Comparison of ENCODE assay signal across 24 cellular contexts in genomic region chr16:70610273-70611223, GRCh38. TPM values are rescaled to one million over a fixed set of nuclear protein-coding genes. Genes with fewer than 3 reads are reported as not detected.
DNase-seq lines count a peak whose midpoint lies in the region; ATAC-seq and TF ChIP-seq lines count a peak whose summit lies in the region.
"Had no signal": no experiment of that assay in that cellular context is flagged by ENCODE, and none has a peak within 500 bp of the region (broad histone marks: within the 10 kb centered on the region; RNA-seq: fewer than 3 reads in every experiment).

No MANE protein-coding gene starts in this region.

- TF ChIP-seq CTCF in GM23338 (conservative IDR thresholded peaks at IDR 0.05; ENCODE audit: low read depth in 2 of 2) (no peak; a peak in 1 of 4 replicates), RWPE1 (conservative IDR thresholded peaks at IDR 0.05; ENCODE audit: low read depth) (no peak)

- peaks cover 37% of the 10 kb centered on the region for H3F3A ChIP-seq in GM23338 (replicated peaks; ENCODE audit: low read depth)

- H3K36me3 ChIP-seq in GM23338 (ENCODE audit: insufficient read depth): peaks cover 13% of the 10 kb centered on the region
- H3K36me3 ChIP-seq: esophagus muscularis mucosa had no signal

- H3K27ac Mint-ChIP-seq in GM23338: peak overlapping the region; percentile 15; the same call in 1 of the 2 replicates
- H3K27ac Mint-ChIP-seq: activated naive CD8-positive, alpha-beta T cell treated with anti-CD3 and anti-CD28 coated beads for 36 hours; activated T-helper 1 cell treated with anti-CD3 and anti-CD28 coated beads, Interleukin-12 subunit alpha, Interleukin-12 subunit beta, Interleukin-2, Interleukin-4 antibody, amounts not matched to agents 30 ng/mL and 10 ng/mL and 1 ng/mL, durations not matched to agents 14 hours and 24 hours and 36 hours; immature natural killer cell; naive thymus-derived CD8-positive, alpha-beta T cell had no signal

- H2AFZ ChIP-seq in GM23338: no peak overlapping the region

- no peak for DNase-seq in GM23338 (ENCODE audit: low spot score)
- peak in 2 of 61 donors; percentile 1 to 14 for DNase-seq in caudate nucleus (lab: John Stamatoyannopoulos, UW)
- no peak for DNase-seq in left ventricle myocardium superior
- DNase-seq in renal cortical epithelial cell (ENCODE audit: low read depth): peak; percentile 5
- DNase-seq in RWPE1 (ENCODE audit: low spot score): no peak
- DNase-seq in NCI-H2171 treated with DMSO at 0.1 percent for 48 hours (lab: John Stamatoyannopoulos, UW): no peak
- DNase-seq: activated CD4-positive, CD25-positive, alpha-beta regulatory T cell; activated CD8-positive, alpha-beta memory T cell treated with anti-CD3 and anti-CD28 coated beads for 24 hours; activated naive CD8-positive, alpha-beta T cell treated with anti-CD3 and anti-CD28 coated beads for 36 hours; glutamatergic neuron; GOT3; immature natural killer cell; naive thymus-derived CD8-positive, alpha-beta T cell; NCI-H1436 treated with DMSO at 0.1 percent for 48 hours; NCI-H82; PC-3; stimulated activated CD4-positive, alpha-beta T cell treated with anti-CD3 and anti-CD28 coated beads, Interleukin-4, amount 100 ng/mL, for 24 hours had no signal

- H4K20me1 ChIP-seq in GM23338 (replicated peaks; ENCODE audit: insufficient read depth): peaks cover 3% of the 10 kb centered on the region; the same call in 1 of the 2 replicates

- no peak overlapping the region for H3K4me2 ChIP-seq in GM23338
- H3K4me2 ChIP-seq: smooth muscle cell had no signal

- H3K4me1 Mint-ChIP-seq in GM23338: peaks cover 9% of the 10 kb centered on the region
- H3K4me1 Mint-ChIP-seq: activated naive CD8-positive, alpha-beta T cell treated with anti-CD3 and anti-CD28 coated beads for 36 hours; immature natural killer cell; naive thymus-derived CD8-positive, alpha-beta T cell had no signal

- POLR2A ChIA-PET in RWPE1 (lab: Yijun Ruan, JAX; ENCODE audit: low non-redundant PET): no interaction called here

- H3K9me3 Mint-ChIP-seq in GM23338: no peaks in the 10 kb centered on the region; the same call in 2 of the 3 replicates
- H3K9me3 Mint-ChIP-seq: activated naive CD8-positive, alpha-beta T cell treated with anti-CD3 and anti-CD28 coated beads for 36 hours; activated T-helper 1 cell treated with anti-CD3 and anti-CD28 coated beads, Interleukin-12 subunit alpha, Interleukin-12 subunit beta, Interleukin-2, Interleukin-4 antibody, amounts not matched to agents 30 ng/mL and 10 ng/mL and 1 ng/mL, durations not matched to agents 14 hours and 24 hours and 36 hours; immature natural killer cell; naive thymus-derived CD8-positive, alpha-beta T cell had no signal

- intact Hi-C loops in left ventricle myocardium superior (cut with micrococcal nuclease): no loop called here

- peaks cover 31% of the 10 kb centered on the region for H3K36me3 Mint-ChIP-seq in GM23338 (ENCODE audit: low read depth)
- H3K36me3 Mint-ChIP-seq: activated naive CD8-positive, alpha-beta T cell treated with anti-CD3 and anti-CD28 coated beads for 36 hours; immature natural killer cell had no signal

- H3K79me2 ChIP-seq in GM23338 (replicated peaks; ENCODE audit: insufficient read depth): no peaks in the 10 kb centered on the region; the same call in 1 of the 2 replicates

- ATAC-seq in GM23338 (peak; percentile 10), left ventricle myocardium superior (peak; percentile 75), HG03378 (IDR thresholded peaks at IDR 0.05; ENCODE audit: unreplicated experiment) (no peak), HG02885 (IDR thresholded peaks at IDR 0.05; ENCODE audit: poor library complexity, unreplicated experiment) (no peak)
- ATAC-seq: naive thymus-derived CD8-positive, alpha-beta T cell; PC-3 had no signal

- H3K4me1 ChIP-seq in GM23338 (ENCODE audit: insufficient read depth): peaks cover 13% of the 10 kb centered on the region; the same call in 1 of the 2 replicates

- 0 out of 2 replicates have a peak, but pooled peaks cover 14% of the 10 kb centered on the region for H3K27me3 ChIP-seq in GM23338 (ENCODE audit: insufficient read depth)
- H3K27me3 ChIP-seq: esophagus muscularis mucosa had no signal

- H3K27ac ChIP-seq in GM23338 (ENCODE audit: low read depth) (no peak overlapping the region), caudate nucleus (ENCODE audit: low read depth, low read length) (peak overlapping the region; percentile 30), RWPE1 (no peak overlapping the region)
- H3K27ac ChIP-seq: C4-2B had no signal

- peaks cover 20% of the 10 kb centered on the region for H3K27me3 Mint-ChIP-seq in GM23338 (ENCODE audit: insufficient read depth, low read depth, poor library complexity)
- H3K27me3 Mint-ChIP-seq: activated naive CD8-positive, alpha-beta T cell treated with anti-CD3 and anti-CD28 coated beads for 36 hours; naive thymus-derived CD8-positive, alpha-beta T cell had no signal

- H3K4me3 Mint-ChIP-seq in GM23338: no peak overlapping the region
- H3K4me3 Mint-ChIP-seq: activated naive CD8-positive, alpha-beta T cell treated with anti-CD3 and anti-CD28 coated beads for 36 hours; activated T-helper 1 cell treated with anti-CD3 and anti-CD28 coated beads, Interleukin-12 subunit alpha, Interleukin-12 subunit beta, Interleukin-2, Interleukin-4 antibody, amounts not matched to agents 30 ng/mL and 10 ng/mL and 1 ng/mL, durations not matched to agents 14 hours and 24 hours and 36 hours; immature natural killer cell; naive thymus-derived CD8-positive, alpha-beta T cell had no signal

- no peaks in the 10 kb centered on the region for H3K9me2 ChIP-seq in GM23338 (ENCODE audit: insufficient read depth)

- no peak overlapping the region for H3K4me3 ChIP-seq in GM23338
- H3K4me3 ChIP-seq: esophagus muscularis mucosa, smooth muscle cell had no signal

- CTCF ChIA-PET in RWPE1 (lab: Yijun Ruan, JAX): interaction anchor here (0.6 kb wide), 1 partner anchor 34 kb away, joined by 3 read pairs; no protein-coding TSS in a partner anchor

TF ChIP-seq in GM23338, 12 proteins besides CTCF, POLR2A, EP300 and RAD21 (continues in another document):
- TF ChIP-seq NANOG (IDR thresholded peaks at IDR 0.05; ENCODE audit: borderline replicate concordance) (no peak), CREB1 (CRISPR knock-in tag; IDR thresholded peaks at IDR 0.05; ENCODE audit: low read depth) (no peak), EZH2 (IDR thresholded peaks at IDR 0.05; ENCODE audit: low read depth, unreplicated experiment) (no peak), ZNF331 (CRISPR knock-in tag; IDR thresholded peaks at IDR 0.05; ENCODE audit: low read depth) (no peak), POLR2AphosphoS5 (IDR thresholded peaks at IDR 0.05; ENCODE audit: low read depth) (no peak; the same call in 1 of the 2 replicates), JUNB (IDR thresholded peaks at IDR 0.05; ENCODE audit: unreplicated experiment) (no peak)
- TF ChIP-seq, protein P1, sequence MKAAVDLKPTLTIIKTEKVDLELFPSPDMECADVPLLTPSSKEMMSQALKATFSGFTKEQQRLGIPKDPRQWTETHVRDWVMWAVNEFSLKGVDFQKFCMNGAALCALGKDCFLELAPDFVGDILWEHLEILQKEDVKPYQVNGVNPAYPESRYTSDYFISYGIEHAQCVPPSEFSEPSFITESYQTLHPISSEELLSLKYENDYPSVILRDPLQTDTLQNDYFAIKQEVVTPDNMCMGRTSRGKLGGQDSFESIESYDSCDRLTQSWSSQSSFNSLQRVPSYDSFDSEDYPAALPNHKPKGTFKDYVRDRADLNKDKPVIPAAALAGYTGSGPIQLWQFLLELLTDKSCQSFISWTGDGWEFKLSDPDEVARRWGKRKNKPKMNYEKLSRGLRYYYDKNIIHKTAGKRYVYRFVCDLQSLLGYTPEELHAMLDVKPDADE (IDR thresholded peaks at IDR 0.05): no peak

RNA-seq across cellular contexts. Expression of gene IL34, which starts 35.8 kb away (rescaled TPM):
- total RNA-seq in GM23338 (2014; rRNA removed; shearing (Covaris generic)): 4.6 and 6.6 TPM in 2 replicates
- 3.1 and 4.3 TPM in 2 replicates for polyA plus RNA-seq in GM23338 (2016; fragmentation: Nextera tagmentation; extraction: Ambion mirVana)
- 1.5 TPM for total RNA-seq in left ventricle myocardium superior
- 0.60 and 0.69 TPM in 2 replicates for total RNA-seq in renal cortical epithelial cell
- total RNA-seq: activated T-helper 1 cell treated with anti-CD3 and anti-CD28 coated beads, Interleukin-12 subunit alpha, Interleukin-12 subunit beta, Interleukin-2, Interleukin-4 antibody, amounts not matched to agents 30 ng/mL and 10 ng/mL and 1 ng/mL, durations not matched to agents 14 hours and 24 hours and 36 hours; PC-3; smooth muscle cell; T-helper 2 cell treated with Interferon-gamma antibody and Interleukin-4, amounts not matched to agents 100 ng/mL and 5 ng/mL, for 36 hours had no signal
- polyA plus RNA-seq: immature natural killer cell; naive thymus-derived CD8-positive, alpha-beta T cell had no signal

Comparison
In these comparisons a context has a peak if more than half of its experiments do, and no peak if none do; other contexts are left out.
1. ATAC-seq: peak in GM23338 (single experiment) and left ventricle myocardium superior (single experiment); none in HG03378 (single experiment) and HG02885 (single experiment).